28 cellular contexts compared by ENCODE assay signal in genomic region chr1:176533020-176533419, GRCh38.
"Had no signal": no experiment of that assay in that cellular context is flagged by ENCODE, and none has a peak within 500 bp of the region (broad histone marks: within the 10 kb centered on the region; RNA-seq: fewer than 3 reads in every experiment).

No MANE protein-coding gene starts in this region.

- ATAC-seq: activated naive CD4-positive, alpha-beta T cell treated with anti-CD3 and anti-CD28 coated beads, Interleukin-2, amount 50 U/mL, for 72 hours; activated T-cell treated with anti-CD3 and anti-CD28 coated beads, Interleukin-2, amount 50 U/mL, for 72 hours; esophagus mucosa; T-helper 17 cell had no signal

- H3K27me3 ChIP-seq: ascending aorta, breast epithelium, cardiac muscle cell, colonic mucosa had no signal

- DNase-seq: activated CD4-positive, alpha-beta memory T cell treated with anti-CD3 and anti-CD28 coated beads, Interleukin-2, amount 10 ng/mL, durations not matched to agents 7 days and 5 days; activated CD4-positive, alpha-beta T cell treated with anti-CD3 and anti-CD28 coated beads for 1 hour; activated CD4-positive, alpha-beta T cell treated with anti-CD3 and anti-CD28 coated beads for 4 hours; activated CD4-positive, alpha-beta T cell treated with anti-CD3 and anti-CD28 coated beads, Interleukin-2, amount 10 ng/mL, durations not matched to agents 7 days and 5 days; activated CD4-positive, alpha-beta T cell treated with anti-CD3 and anti-CD28 coated beads, Interleukin-2, amount 50 U/mL, for 4 hours; activated CD8-positive, alpha-beta memory T cell treated with anti-CD3 and anti-CD28 coated beads, Interleukin-2, amount 50 U/mL, for 48 hours; activated gamma-delta T cell; activated naive CD4-positive, alpha-beta T cell; activated naive CD4-positive, alpha-beta T cell treated with anti-CD3 and anti-CD28 coated beads, Interleukin-2, amount 10 ng/mL, durations not matched to agents 7 days and 5 days; activated naive CD8-positive, alpha-beta T cell treated with anti-CD3 and anti-CD28 coated beads, Interleukin-2, amount 10 ng/mL, durations not matched to agents 7 days and 5 days; activated T-cell treated with anti-CD3 and anti-CD28 coated beads for 4 hours; activated T-cell treated with anti-CD3 and anti-CD28 coated beads, Interleukin-2, amount 50 U/mL, for 24 hours; activated T-cell treated with anti-CD3 and anti-CD28 coated beads, Interleukin-2, amount 50 U/mL, for 72 hours; central memory CD4-positive, alpha-beta T cell; cerebellar nuclear complex; colonic mucosa; effector CD8-positive, alpha-beta T cell; foreskin melanocyte; head of caudate nucleus; T-helper 1 cell; T-helper 17 cell; T1000 had no signal

- H3K4me1 ChIP-seq: ascending aorta, breast epithelium, colonic mucosa had no signal

- H3K27ac ChIP-seq: ascending aorta, breast epithelium, cardiac muscle cell, colonic mucosa, epithelial cell of prostate had no signal

- H3K9me3 ChIP-seq: ascending aorta, breast epithelium, colonic mucosa had no signal

- H3K4me3 ChIP-seq: ascending aorta, breast epithelium, cardiac muscle cell, colonic mucosa had no signal

- H3K36me3 ChIP-seq: ascending aorta, breast epithelium, cardiac muscle cell, colonic mucosa had no signal
